8 cellular contexts compared by ENCODE assay signal in genomic region chr12:111758120-111758561, GRCh38. TPM values are rescaled to one million over a fixed set of nuclear protein-coding genes. Genes with fewer than 3 reads are reported as not detected.
DNase-seq lines count a peak whose midpoint lies in the region; TF ChIP-seq lines count a peak whose summit lies in the region.

No MANE protein-coding gene starts in this region.

- peak overlapping the region; percentile 67 for H3K4me2 ChIP-seq in DOHH2 (ENCODE audit: low read length)

- DNase-seq in LNCaP clone FGC (ENCODE audit: low read depth) (peak; percentile 91), dorsolateral prefrontal cortex (peak in 1 of 10 donors; percentile 80), WERI-Rb-1 (no peak), NK-92 (lab: John Stamatoyannopoulos, UW; ENCODE audit: unreplicated experiment) (no peak), GM20000 (ENCODE audit: low spot score) (no peak), globus pallidus (ENCODE audit: low spot score) (no peak)

- no peaks in the 10 kb centered on the region for H3K79me2 ChIP-seq in DOHH2 (ENCODE audit: control insufficient read depth, low read length)

- H3K27me3 ChIP-seq in DOHH2 (ENCODE audit: control insufficient read depth, low read length) (no peaks in the 10 kb centered on the region), dorsolateral prefrontal cortex (no peaks in the 10 kb centered on the region), neutrophil (no peaks in the 10 kb centered on the region), WERI-Rb-1 (ENCODE audit: insufficient read depth, low read depth, severe bottlenecking) (no peaks in the 10 kb centered on the region)

- peak overlapping the region; percentile 35 for H3K4me3 ChIP-seq in DOHH2 (ENCODE audit: low read length)
- H3K4me3 ChIP-seq in LNCaP clone FGC (ENCODE audit: low read depth, low read length) = no peak overlapping the region
- no peak overlapping the region for H3K4me3 ChIP-seq in dorsolateral prefrontal cortex
- no peak overlapping the region for H3K4me3 ChIP-seq in neutrophil (ENCODE audit: low read depth in 1 of 2, low read length in 1 of 2)
- no peak overlapping the region for H3K4me3 ChIP-seq in WERI-Rb-1 (ENCODE audit: low read depth, low read length)

- H3K4me1 ChIP-seq in DOHH2 (ENCODE audit: control insufficient read depth, low read length) (peaks cover 74% of the 10 kb centered on the region), neutrophil (ENCODE audit: control insufficient read depth in 1 of 2, insufficient read depth in 1 of 2, low read depth in 1 of 2, low read length in 1 of 2) (peaks cover 27 to 31% of the 10 kb centered on the region in 2 experiments)

- intact Hi-C loops in dorsolateral prefrontal cortex (cut with DNase I) = loop anchor here in 1 of 2 donors (5.0 to 10.0 kb wide), 2 partner anchors 71 to 627 kb away; partner anchors contain the start of genes ACAD10, BRAP and HECTD4

- H3F3A ChIP-seq in DOHH2 (ENCODE audit: control insufficient read depth, insufficient read depth) = peaks cover 10% of the 10 kb centered on the region

- H3K36me3 ChIP-seq in DOHH2 (ENCODE audit: control insufficient read depth, low read length) = peaks cover 10% of the 10 kb centered on the region
- peaks cover 39% of the 10 kb centered on the region for H3K36me3 ChIP-seq in neutrophil
- H3K36me3 ChIP-seq in WERI-Rb-1 = no peaks in the 10 kb centered on the region

- no peak for TF ChIP-seq CTCF in DOHH2 (IDR thresholded peaks at IDR 0.05; ENCODE audit: low read depth, low read length, poor library complexity, severe bottlenecking)
- no peak for TF ChIP-seq CTCF in LNCaP clone FGC (IDR thresholded peaks at IDR 0.05; ENCODE audit: control insufficient read depth, extremely low read depth, insufficient read depth)
- TF ChIP-seq CTCF in dorsolateral prefrontal cortex (IDR thresholded peaks at IDR 0.05 in 54 of 56, conservative IDR thresholded peaks at IDR 0.05 in 2 of 56; ENCODE audit: low read depth in 1 of 56, partially characterized antibody in 56 of 56) = no peak
- TF ChIP-seq CTCF in neutrophil (IDR thresholded peaks at IDR 0.05) = no peak
- no peak for TF ChIP-seq CTCF in WERI-Rb-1 (IDR thresholded peaks at IDR 0.05; ENCODE audit: low read depth, low read length)
- TF ChIP-seq CTCF in GM20000 (IDR thresholded peaks at IDR 0.05; ENCODE audit: extremely low read depth, missing control alignments) = no peak

- H3K27ac ChIP-seq in DOHH2 (ENCODE audit: low read depth, low read length) (peak overlapping the region; percentile 76), dorsolateral prefrontal cortex (peak overlapping the region in 48 of 59 donors; percentile 6 to 80 (median 59)), neutrophil (peak overlapping the region; percentile 33), WERI-Rb-1 (no peak overlapping the region; the same call in 1 of the 2 replicates)

- H3K9me2 ChIP-seq in DOHH2 (replicated peaks; ENCODE audit: control insufficient read depth, low read length) = no peaks in the 10 kb centered on the region

- no peaks in the 10 kb centered on the region for H3K9me3 ChIP-seq in DOHH2 (ENCODE audit: control insufficient read depth, insufficient read depth, low read length)
- H3K9me3 ChIP-seq in neutrophil = no peaks in the 10 kb centered on the region
- no peaks in the 10 kb centered on the region for H3K9me3 ChIP-seq in WERI-Rb-1 (ENCODE audit: severe bottlenecking)

- no peaks in the 10 kb centered on the region for H4K20me1 ChIP-seq in DOHH2 (ENCODE audit: control insufficient read depth, insufficient read depth, low read depth, low read length)

RNA-seq across cellular contexts. Expression of gene ALDH2, which starts 8.6 kb away (rescaled TPM):
- 100 to 1,000 TPM; 138 to 542 (median 235) TPM for total RNA-seq in dorsolateral prefrontal cortex
